Comparison of ENCODE assay signal across 1 cellular context in genomic region chr19:12788682-12789097, GRCh38.
TF ChIP-seq lines count a peak whose summit lies in the region.

No MANE protein-coding gene starts in this region.

TF ChIP-seq in GM12878, 131 proteins besides CTCF, POLR2A, EP300 and RAD21 (continues in another document):
- TF ChIP-seq JUNB (IDR thresholded peaks at IDR 0.05) = peak; percentile 28; the same call in 1 of the 2 replicates
- TF ChIP-seq ZBED1 (IDR thresholded peaks at IDR 0.05; ENCODE audit: borderline replicate concordance) = peak; percentile 89
- peak; percentile 95; the same call in 1 of the 2 replicates for TF ChIP-seq NBN (IDR thresholded peaks at IDR 0.05)
- TF ChIP-seq ZNF207 (IDR thresholded peaks at IDR 0.05; ENCODE audit: borderline replicate concordance) = no peak
- TF ChIP-seq CREB1 (IDR thresholded peaks at IDR 0.05; ENCODE audit: low read depth) = no peak
- TF ChIP-seq IRF4 (IDR thresholded peaks at IDR 0.05; ENCODE audit: low read depth, low read length) = peak; percentile 25; the same call in 1 of the 2 replicates
- TF ChIP-seq ZSCAN29 (IDR thresholded peaks at IDR 0.05) = no peak
- 0 out of 2 replicates have a peak, but pooled peaks have one; percentile 36 for TF ChIP-seq RB1 (IDR thresholded peaks at IDR 0.05; ENCODE audit: borderline replicate concordance)
- TF ChIP-seq DPF2 (IDR thresholded peaks at IDR 0.05) = 0 out of 2 replicates have a peak, but pooled peaks have one; percentile 76
- TF ChIP-seq ESRRA (IDR thresholded peaks at IDR 0.05; ENCODE audit: low read length) = peak; percentile 90
- TF ChIP-seq NR2C1 (IDR thresholded peaks at IDR 0.05) = peak; percentile 54; the same call in 1 of the 2 replicates
- peak; percentile 86 for TF ChIP-seq EED (IDR thresholded peaks at IDR 0.05; ENCODE audit: low read depth)
- TF ChIP-seq EGR1 (IDR thresholded peaks at IDR 0.05; ENCODE audit: borderline replicate concordance in 1 of 2, low read depth in 2 of 2, low read length in 2 of 2) = peak; percentile 5 to 79
- peak; percentile 94 for TF ChIP-seq TBL1XR1 (IDR thresholded peaks at IDR 0.05; ENCODE audit: low read depth, low read length)
- no peak for TF ChIP-seq ZNF24 (IDR thresholded peaks at IDR 0.05)
- TF ChIP-seq BHLHE40 (IDR thresholded peaks at IDR 0.05; ENCODE audit: borderline replicate concordance in 1 of 2, low read depth in 2 of 2, low read length in 1 of 2) = peak; percentile 71 to 82; a peak in 3 of 4 replicates
- peak; percentile 20; the same call in 1 of the 2 replicates for TF ChIP-seq YY1 (IDR thresholded peaks at IDR 0.05; ENCODE audit: low read depth, low read length)
- peak; percentile 40; the same call in 1 of the 2 replicates for TF ChIP-seq POLR2AphosphoS5 (IDR thresholded peaks at IDR 0.05; ENCODE audit: low read length)
- 0 out of 2 replicates have a peak, but pooled peaks have one; percentile 40 for TF ChIP-seq SIN3A (IDR thresholded peaks at IDR 0.05; ENCODE audit: low read depth, low read length)
- TF ChIP-seq CHD2 (IDR thresholded peaks at IDR 0.05; ENCODE audit: borderline replicate concordance, low read depth, low read length) = peak; percentile 93
- no peak for TF ChIP-seq HDAC6 (IDR thresholded peaks at IDR 0.05; ENCODE audit: unreplicated experiment)
- TF ChIP-seq REST (IDR thresholded peaks at IDR 0.05; ENCODE audit: low read depth, low read length) = peak; percentile 6; the same call in 1 of the 2 replicates
- peak; percentile 63 for TF ChIP-seq SMAD1 (IDR thresholded peaks at IDR 0.05; ENCODE audit: low read depth, partially characterized antibody)
- TF ChIP-seq ZNF217 (IDR thresholded peaks at IDR 0.05) = no peak
- peak; percentile 96 for TF ChIP-seq NR2F1 (conservative IDR thresholded peaks at IDR 0.05)
- peak; percentile 81 for TF ChIP-seq MTA2 (IDR thresholded peaks at IDR 0.05; ENCODE audit: low read depth)
- TF ChIP-seq ATF7 (IDR thresholded peaks at IDR 0.05; ENCODE audit: low read depth) = peak; percentile 61
- TF ChIP-seq BACH1 (IDR thresholded peaks at IDR 0.05; ENCODE audit: borderline replicate concordance) = peak; percentile 46; the same call in 1 of the 2 replicates
- peak; percentile 99 for TF ChIP-seq RELA (IDR thresholded peaks at IDR 0.05; ENCODE audit: borderline replicate concordance, partially characterized antibody)
- TF ChIP-seq ETV6 (conservative IDR thresholded peaks at IDR 0.05 in 1 of 2, IDR thresholded peaks at IDR 0.05 in 1 of 2; ENCODE audit: borderline replicate concordance in 1 of 2, low read depth in 1 of 2) = peak in 1 of 2 experiments; percentile 71; a peak in 2 of 4 replicates
- peak; percentile 61 for TF ChIP-seq CUX1 (IDR thresholded peaks at IDR 0.05; ENCODE audit: insufficient replicate concordance, low read depth, low read length)
- peak; percentile 89 to 92; a peak in 3 of 4 replicates for TF ChIP-seq IKZF2 (IDR thresholded peaks at IDR 0.05)
- TF ChIP-seq PAX5 (IDR thresholded peaks at IDR 0.05; ENCODE audit: borderline replicate concordance, low read depth, low read length) = peak; percentile 85; the same call in 1 of the 2 replicates
- peak; percentile 98 for TF ChIP-seq ZNF687 (IDR thresholded peaks at IDR 0.05)
- peak; percentile 77 for TF ChIP-seq MEF2A (IDR thresholded peaks at IDR 0.05; ENCODE audit: insufficient read depth, low read depth, low read length)
- no peak for TF ChIP-seq NR2C2 (IDR thresholded peaks at IDR 0.05; ENCODE audit: borderline replicate concordance, control insufficient read depth, insufficient read length, low read depth)
- TF ChIP-seq HDGF (IDR thresholded peaks at IDR 0.05) = peak; percentile 41; the same call in 1 of the 2 replicates
- TF ChIP-seq PKNOX1 (IDR thresholded peaks at IDR 0.05) = 0 out of 2 replicates have a peak, but pooled peaks have one; percentile 36
- peak; percentile 76; the same call in 1 of the 2 replicates for TF ChIP-seq CREM (IDR thresholded peaks at IDR 0.05; ENCODE audit: low read depth)
- no peak for TF ChIP-seq MYC (IDR thresholded peaks at IDR 0.05; ENCODE audit: insufficient read depth, insufficient read length, insufficient replicate concordance, low read length, severe bottlenecking)
- peak; percentile 98 for TF ChIP-seq TCF12 (IDR thresholded peaks at IDR 0.05; ENCODE audit: low read depth, low read length)
- TF ChIP-seq IKZF1 (conservative IDR thresholded peaks at IDR 0.05) = peak; percentile 90
- peak; percentile 80 for TF ChIP-seq MEF2B (IDR thresholded peaks at IDR 0.05; ENCODE audit: partially characterized antibody, poor library complexity, severe bottlenecking)
- TF ChIP-seq NFIC (IDR thresholded peaks at IDR 0.05; ENCODE audit: low read depth, low read length) = no peak
- no peak for TF ChIP-seq SREBF1 (IDR thresholded peaks at IDR 0.05; ENCODE audit: low read length)
- TF ChIP-seq MXI1 (IDR thresholded peaks at IDR 0.05; ENCODE audit: low read depth, low read length) = peak; percentile 38; the same call in 1 of the 2 replicates
- peak; percentile 98 for TF ChIP-seq GATAD2B (conservative IDR thresholded peaks at IDR 0.05; ENCODE audit: low read depth)
- TF ChIP-seq SP1 (IDR thresholded peaks at IDR 0.05; ENCODE audit: low read depth, low read length) = peak; percentile 60
- TF ChIP-seq TCF3 (IDR thresholded peaks at IDR 0.05; ENCODE audit: borderline replicate concordance, insufficient read depth, low read depth, low read length) = peak; percentile 88
- TF ChIP-seq RELB (IDR thresholded peaks at IDR 0.05; ENCODE audit: low read depth) = peak; percentile 96
- TF ChIP-seq SPI1 (IDR thresholded peaks at IDR 0.05; ENCODE audit: borderline replicate concordance, insufficient read depth, low read depth, low read length) = no peak
- no peak for TF ChIP-seq IRF5 (IDR thresholded peaks at IDR 0.05; ENCODE audit: borderline replicate concordance)
